8 cellular contexts compared by ENCODE assay signal in the genomic region with DNA sequence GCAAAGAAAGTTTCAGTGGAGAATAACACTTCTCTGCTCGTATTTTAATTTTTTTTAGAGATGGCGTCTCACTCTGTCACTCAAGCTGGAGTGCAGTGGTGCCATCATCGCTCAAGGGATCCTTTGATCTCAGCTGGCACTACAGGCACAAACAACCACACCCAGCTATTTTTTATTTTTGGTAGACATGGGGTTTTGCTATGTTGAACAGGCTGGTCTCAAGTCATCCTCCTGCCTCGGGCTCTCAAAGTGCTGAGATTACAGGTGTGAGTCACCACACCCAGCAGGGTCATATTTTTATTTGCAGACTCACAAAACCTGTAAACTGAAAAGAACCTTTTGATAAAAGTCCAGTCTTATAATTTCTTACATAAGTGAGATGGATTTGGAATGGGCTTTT. TPM values are rescaled to one million over a fixed set of nuclear protein-coding genes. Genes with fewer than 3 reads are reported as not detected.
A peak's percentile ranks its signal among the peaks of the same experiment; 100 is the strongest.
DNase-seq lines count a peak whose midpoint lies in the region; ATAC-seq and TF ChIP-seq lines count a peak whose summit lies in the region.

No MANE protein-coding gene starts in this region.

- H4K20me1 ChIP-seq in Loucy (ENCODE audit: insufficient read depth, low read length, poor library complexity, severe bottlenecking) (no peaks in the 10 kb centered on the region), Karpas-422 (ENCODE audit: insufficient read depth, low read depth, low read length) (0 out of 2 replicates have a peak, but pooled peaks cover 6% of the 10 kb centered on the region)

- H3K27me3 ChIP-seq in Loucy (ENCODE audit: insufficient read depth, low read length, poor library complexity, severe bottlenecking) = no peaks in the 10 kb centered on the region
- H3K27me3 ChIP-seq in foreskin keratinocyte = no peaks in the 10 kb centered on the region
- H3K27me3 ChIP-seq in Karpas-422 (ENCODE audit: low read length) = no peaks in the 10 kb centered on the region

- intact Hi-C loops in sciatic nerve (cut with DNase I) = no loop called here

- H3K27ac ChIP-seq in foreskin keratinocyte (peak overlapping the region; percentile 36), Karpas-422 (ENCODE audit: low read length) (no peak overlapping the region)

- no peak overlapping the region for H3K9ac ChIP-seq in Loucy (ENCODE audit: low read depth, low read length, poor library complexity, severe bottlenecking)
- no peak overlapping the region for H3K9ac ChIP-seq in Karpas-422 (ENCODE audit: low read length)

- ATAC-seq in foreskin keratinocyte (peak; percentile 50), GM18909 (IDR thresholded peaks at IDR 0.05; ENCODE audit: poor library complexity, unreplicated experiment) (no peak), sciatic nerve (no peak)

- DNase-seq in A172 (ENCODE audit: low spot score) (peak; percentile 21), foreskin keratinocyte (peak in 1 of 2 donors; percentile 65), Karpas-422 (no peak), DMS 273 treated with DMSO at 0.1 percent for 48 hours (lab: John Stamatoyannopoulos, UW) (no peak), sciatic nerve (ENCODE audit: low spot score) (no peak)
- peak; percentile 26 to 32 for DNase-seq in activated T-cell treated with anti-CD3 and anti-CD28 coated beads, Interleukin-2, amount 50 U/mL, for 48 hours

- no peaks in the 10 kb centered on the region for H3K9me2 ChIP-seq in Loucy (replicated peaks; ENCODE audit: low read depth, low read length)
- no peaks in the 10 kb centered on the region for H3K9me2 ChIP-seq in Karpas-422 (replicated peaks; ENCODE audit: insufficient read depth, low read length)

- H3F3A ChIP-seq in Loucy (ENCODE audit: low read depth) = no peaks in the 10 kb centered on the region; the same call in 1 of the 2 replicates

- H3K79me2 ChIP-seq in Loucy (ENCODE audit: insufficient read depth, low read length) (peaks cover 30% of the 10 kb centered on the region), Karpas-422 (ENCODE audit: low read length) (peaks cover 3% of the 10 kb centered on the region)

- TF ChIP-seq CTCF in Loucy (conservative IDR thresholded peaks at IDR 0.05; ENCODE audit: low read length) = no peak
- TF ChIP-seq CTCF in foreskin keratinocyte (conservative IDR thresholded peaks at IDR 0.05) = no peak

- H3K36me3 ChIP-seq in Loucy (ENCODE audit: insufficient read depth, low read length) (no peaks in the 10 kb centered on the region), Karpas-422 (ENCODE audit: insufficient read depth, low read length) (no peaks in the 10 kb centered on the region)

- H3K9me3 ChIP-seq in Loucy (ENCODE audit: insufficient read depth, low read depth, low read length) (no peaks in the 10 kb centered on the region), Karpas-422 (ENCODE audit: low read length) (no peaks in the 10 kb centered on the region)

- H3K4me1 ChIP-seq in Loucy (ENCODE audit: insufficient read depth, low read length, poor library complexity, severe bottlenecking) = peaks cover 60% of the 10 kb centered on the region
- H3K4me1 ChIP-seq in foreskin keratinocyte = peaks cover 16% of the 10 kb centered on the region
- peaks cover 10% of the 10 kb centered on the region for H3K4me1 ChIP-seq in Karpas-422 (ENCODE audit: low read length)

- no peak overlapping the region for H3K4me3 ChIP-seq in Loucy (ENCODE audit: low read length, poor library complexity, severe bottlenecking)
- no peak overlapping the region for H3K4me3 ChIP-seq in Karpas-422 (ENCODE audit: low read length)

- H2AFZ ChIP-seq in Loucy (ENCODE audit: low read length) (no peak overlapping the region), Karpas-422 (ENCODE audit: low read length) (no peak overlapping the region)

- H3K4me2 ChIP-seq in Loucy (ENCODE audit: low read depth, low read length, poor library complexity, severe bottlenecking) (peak overlapping the region; percentile 29), Karpas-422 (ENCODE audit: low read depth, low read length, poor library complexity, severe bottlenecking) (no peak overlapping the region)

RNA-seq across cellular contexts. Expression of a gene that starts 2.6 kb away (rescaled TPM):
- 32.6 and 33.0 TPM in 2 replicates for total RNA-seq in A172 (2014; rRNA removed; shearing (Covaris generic))
- total RNA-seq in foreskin keratinocyte (11.7 and 12.5 TPM in 2 replicates), sciatic nerve (55.1 TPM)
- polyA plus RNA-seq in foreskin keratinocyte = 2.8 and 3.2 TPM in 2 replicates
- total RNA-seq in Karpas-422 (2014; rRNA removed; shearing (Covaris generic); ENCODE audit: low replicate concordance) = 4.4 and 6.0 TPM in 2 replicates

RNA-seq across cellular contexts. Expression of a gene that starts 2.8 kb away (rescaled TPM):
- total RNA-seq in A172 (2014; rRNA removed; shearing (Covaris generic)) = 51.7 and 64.7 TPM in 2 replicates
- total RNA-seq in foreskin keratinocyte (19.0 and 19.7 TPM in 2 replicates), sciatic nerve (44.6 TPM)
- 11.8 and 15.4 TPM in 2 replicates for polyA plus RNA-seq in foreskin keratinocyte
- 3.6 and 10.7 TPM in 2 replicates for total RNA-seq in Karpas-422 (2014; rRNA removed; shearing (Covaris generic); ENCODE audit: low replicate concordance)

Comparison
In these comparisons a context has a peak if more than half of its experiments do, and no peak if none do; other contexts are left out.
1. DNase-seq: peak in A172 (single experiment) and activated T-cell treated with anti-CD3 and anti-CD28 coated beads, Interleukin-2, amount 50 U/mL, for 48 hours (2 of 2); none in Karpas-422 (single experiment), DMS 273 treated with DMSO at 0.1 percent for 48 hours (single experiment) and sciatic nerve (single experiment).